In the genomic region with DNA sequence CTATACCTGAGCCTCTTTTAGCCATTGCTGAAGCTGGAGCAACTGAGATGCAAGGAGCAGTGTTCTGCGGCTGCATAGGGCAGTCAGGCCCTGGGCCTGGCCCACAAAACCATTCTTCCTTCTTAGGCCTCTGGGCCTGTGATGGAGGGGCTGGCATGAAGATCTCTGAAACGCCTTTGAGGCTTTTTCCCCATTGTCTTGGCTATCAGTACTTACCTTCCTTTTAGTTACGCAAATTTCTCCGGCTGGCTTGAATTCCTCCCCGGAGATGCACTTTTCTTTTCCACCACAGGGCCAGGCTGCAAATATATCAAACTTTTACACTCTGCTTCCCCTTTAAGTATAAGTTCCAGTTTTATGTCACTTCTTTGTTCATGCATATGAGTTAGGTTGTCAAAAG, we compare ENCODE assay signal across 1 cellular context.
TF ChIP-seq lines count a peak whose summit lies in the region.

No MANE protein-coding gene starts in this region.

TF ChIP-seq in H1, 55 proteins besides CTCF, POLR2A, EP300 and RAD21:
- peak; percentile 28; the same call in 1 of the 2 replicates for TF ChIP-seq CEBPB (IDR thresholded peaks at IDR 0.05; ENCODE audit: low read depth, low read length)
- no peak for TF ChIP-seq SIN3A (conservative IDR thresholded peaks at IDR 0.05 in 1 of 2, IDR thresholded peaks at IDR 0.05 in 1 of 2; ENCODE audit: low read depth in 1 of 2, low read length in 2 of 2)
TF ChIP-seq in H1: peak in this region for 1.
